ENCODE assay signal across 12 cellular contexts in genomic region chr2:9663008-9663879, GRCh38. TPM values are rescaled to one million over a fixed set of nuclear protein-coding genes. Genes with fewer than 3 reads are reported as not detected.
DNase-seq lines count a peak whose midpoint lies in the region; ATAC-seq and TF ChIP-seq lines count a peak whose summit lies in the region.
"Had no signal": no experiment of that assay in that cellular context is flagged by ENCODE, and none has a peak within 500 bp of the region (broad histone marks: within the 10 kb centered on the region; RNA-seq: fewer than 3 reads in every experiment).

No MANE protein-coding gene starts in this region.

- H3K36me3 ChIP-seq in mucosa of descending colon (ENCODE audit: low read depth): no peaks in the 10 kb centered on the region
- H3K36me3 ChIP-seq: WERI-Rb-1 had no signal

- ATAC-seq in GM21717 (IDR thresholded peaks at IDR 0.05; ENCODE audit: unreplicated experiment): peak; percentile 64
- ATAC-seq in HG03565 (IDR thresholded peaks at IDR 0.05; ENCODE audit: unreplicated experiment): peak; percentile 72
- ATAC-seq in mucosa of descending colon: peak; percentile 9

- intact Hi-C loops in mucosa of descending colon (cut with DNase I, micrococcal nuclease) (no loop called here), head of caudate nucleus (cut with DNase I) (no loop called here)

- no peak overlapping the region for H3K4me3 ChIP-seq in mucosa of descending colon

- TF ChIP-seq CTCF in mucosa of descending colon (IDR thresholded peaks at IDR 0.05): no peak

- no peaks in the 10 kb centered on the region for H3K4me1 ChIP-seq in mucosa of descending colon (ENCODE audit: low read depth)

- no peaks in the 10 kb centered on the region for H3K9me3 ChIP-seq in mucosa of descending colon

- DNase-seq in NCI-H82 (lab: John Stamatoyannopoulos, UW) (peak; percentile 59), NCI-H82 treated with DMSO at 0.1 percent for 48 hours (lab: John Stamatoyannopoulos, UW; ENCODE audit: unreplicated experiment) (no peak), mucosa of descending colon (no peak), NCI-H2029 treated with DMSO at 0.1 percent for 48 hours (lab: John Stamatoyannopoulos, UW) (no peak), NCI-H2196 (lab: John Stamatoyannopoulos, UW; ENCODE audit: unreplicated experiment) (no peak), head of caudate nucleus (no peak)
- DNase-seq: effector CD4-positive, alpha-beta T cell; H7; hippocampal formation; WERI-Rb-1 had no signal

RNA-seq across cellular contexts. Expression of gene YWHAQ, which starts 32.4 kb away (rescaled TPM):
- 100 to 1,000 TPM; 204 to 256 (median 251) TPM for total RNA-seq in mucosa of descending colon

Comparison
In these comparisons a context has a peak if more than half of its experiments do, and no peak if none do; other contexts are left out.
1. ATAC-seq: peak in every context shown above with its lines; median percentile 72 in HG03565; 64 in GM21717; 9 in mucosa of descending colon.